Comparison of ENCODE assay signal across 8 cellular contexts in the genomic region with DNA sequence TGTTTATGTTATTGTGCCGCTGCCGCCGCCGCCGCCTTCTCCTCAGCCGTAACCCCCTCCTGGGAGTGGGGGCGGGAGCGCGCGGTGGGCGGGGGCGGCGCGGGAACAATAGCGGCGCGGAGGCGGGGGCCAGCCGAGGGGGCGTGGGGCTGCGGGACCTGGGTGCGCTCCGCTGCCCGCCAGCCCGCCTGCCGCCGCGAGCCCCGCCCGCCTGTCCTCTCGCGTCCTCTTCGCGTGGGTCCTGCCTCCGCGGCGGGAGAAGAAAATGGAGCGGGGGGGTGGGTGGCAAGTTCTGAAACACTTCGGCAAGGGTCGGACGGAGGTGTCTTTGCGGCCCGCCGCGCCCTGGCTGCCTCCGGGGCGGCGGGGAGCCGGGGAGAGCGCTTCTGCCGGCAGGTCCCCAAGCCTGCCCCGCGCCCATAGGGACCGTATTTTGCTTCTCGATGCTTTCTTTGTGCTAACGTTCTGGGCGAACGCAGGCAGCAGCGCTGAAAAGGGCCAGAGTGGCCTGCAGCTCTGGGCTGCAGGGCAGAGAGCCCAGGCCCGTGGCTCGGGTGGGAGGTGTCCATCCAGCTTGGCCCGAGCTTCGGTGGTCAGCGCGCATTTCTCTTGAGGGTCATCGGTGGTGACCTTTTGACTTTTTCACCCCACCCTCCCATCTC. TPM values are rescaled to one million over a fixed set of nuclear protein-coding genes. Genes with fewer than 3 reads are reported as not detected.
DNase-seq lines count a peak whose midpoint lies in the region; ATAC-seq lines count a peak whose summit lies in the region.

No MANE protein-coding gene starts in this region.

- H3K36me3 Mint-ChIP-seq in natural killer cell treated with Interleukin-12 subunit alpha and Interleukin-12 subunit beta and Interleukin-15 and Interleukin-18, amount 100 ng/mL, for 72 hours = peaks cover 5% of the 10 kb centered on the region

- DNase-seq in activated CD8-positive, alpha-beta memory T cell treated with anti-CD3 and anti-CD28 coated beads for 1 hour (ENCODE audit: extremely low read depth in 1 of 2, low read depth in 1 of 2) = peak; percentile 31 to 61
- no peak for DNase-seq in activated CD8-positive, alpha-beta memory T cell treated with anti-CD3 and anti-CD28 coated beads, Interleukin-2, amount 50 U/mL, for 48 hours
- DNase-seq in NCI-H2227 (lab: John Stamatoyannopoulos, UW; ENCODE audit: unreplicated experiment) = peak; percentile 80
- peak; percentile 34 for DNase-seq in activated CD8-positive, alpha-beta memory T cell treated with anti-CD3 and anti-CD28 coated beads, Interleukin-2, amount 50 U/mL, for 1 hour (ENCODE audit: extremely low read depth)
- DNase-seq in natural killer cell treated with Interleukin-12 subunit alpha and Interleukin-12 subunit beta and Interleukin-15 and Interleukin-18, amount 100 ng/mL, for 72 hours (ENCODE audit: low spot score) = peak; percentile 83
- no peak for DNase-seq in stimulated activated naive CD8-positive, alpha-beta T cell treated with anti-CD3 and anti-CD28 coated beads, Interleukin-15, amount 100 ng/mL, for 72 hours

- peak overlapping the region; percentile 92 for H3K4me3 Mint-ChIP-seq in natural killer cell treated with Interleukin-12 subunit alpha and Interleukin-12 subunit beta and Interleukin-15 and Interleukin-18, amount 100 ng/mL, for 72 hours
- peak overlapping the region; percentile 83 to 89 for H3K4me3 Mint-ChIP-seq in stimulated activated naive CD8-positive, alpha-beta T cell treated with anti-CD3 and anti-CD28 coated beads, Interleukin-15, amount 100 ng/mL, for 72 hours

- H3K27ac Mint-ChIP-seq in natural killer cell treated with Interleukin-12 subunit alpha and Interleukin-12 subunit beta and Interleukin-15 and Interleukin-18, amount 100 ng/mL, for 72 hours = peak overlapping the region; percentile 76 to 81
- peak overlapping the region in 1 of 2 donors; percentile 68 for H3K27ac Mint-ChIP-seq in stimulated activated naive CD8-positive, alpha-beta T cell treated with anti-CD3 and anti-CD28 coated beads, Interleukin-15, amount 100 ng/mL, for 72 hours

- H3K27me3 Mint-ChIP-seq in natural killer cell treated with Interleukin-12 subunit alpha and Interleukin-12 subunit beta and Interleukin-15 and Interleukin-18, amount 100 ng/mL, for 72 hours = no peaks in the 10 kb centered on the region
- H3K27me3 Mint-ChIP-seq in stimulated activated naive CD8-positive, alpha-beta T cell treated with anti-CD3 and anti-CD28 coated beads, Interleukin-15, amount 100 ng/mL, for 72 hours = no peaks in the 10 kb centered on the region

- peak; percentile 38 for ATAC-seq in HG02798 (IDR thresholded peaks at IDR 0.05; ENCODE audit: poor library complexity, unreplicated experiment)
- peak; percentile 64 for ATAC-seq in esophagus mucosa
- peak; percentile 69 to 79 for ATAC-seq in natural killer cell treated with Interleukin-12 subunit alpha and Interleukin-12 subunit beta and Interleukin-15 and Interleukin-18, amount 100 ng/mL, for 72 hours
- ATAC-seq in stimulated activated naive CD8-positive, alpha-beta T cell treated with anti-CD3 and anti-CD28 coated beads, Interleukin-15, amount 100 ng/mL, for 72 hours = peak; percentile 55

- peaks cover 13 to 36% of the 10 kb centered on the region in 2 donors for H3K4me1 Mint-ChIP-seq in natural killer cell treated with Interleukin-12 subunit alpha and Interleukin-12 subunit beta and Interleukin-15 and Interleukin-18, amount 100 ng/mL, for 72 hours (ENCODE audit: low read depth in 2 of 2)
- H3K4me1 Mint-ChIP-seq in stimulated activated naive CD8-positive, alpha-beta T cell treated with anti-CD3 and anti-CD28 coated beads, Interleukin-15, amount 100 ng/mL, for 72 hours = peaks cover 44% of the 10 kb centered on the region

- no peaks in the 10 kb centered on the region for H3K9me3 Mint-ChIP-seq in natural killer cell treated with Interleukin-12 subunit alpha and Interleukin-12 subunit beta and Interleukin-15 and Interleukin-18, amount 100 ng/mL, for 72 hours
- H3K9me3 Mint-ChIP-seq in stimulated activated naive CD8-positive, alpha-beta T cell treated with anti-CD3 and anti-CD28 coated beads, Interleukin-15, amount 100 ng/mL, for 72 hours = no peaks in the 10 kb centered on the region

RNA-seq across cellular contexts. Expression of a gene that starts 0.5 kb away (rescaled TPM):
- total RNA-seq in esophagus mucosa = 27.2 TPM
- 10 to 100 TPM; 43.1 to 79.9 TPM for total RNA-seq in natural killer cell treated with Interleukin-12 subunit alpha and Interleukin-12 subunit beta and Interleukin-15 and Interleukin-18, amount 100 ng/mL, for 72 hours

RNA-seq across cellular contexts. Expression of a gene that starts 32.5 kb away (rescaled TPM):
- not detected for total RNA-seq in esophagus mucosa
- total RNA-seq in natural killer cell treated with Interleukin-12 subunit alpha and Interleukin-12 subunit beta and Interleukin-15 and Interleukin-18, amount 100 ng/mL, for 72 hours = not detected

Comparison
In these comparisons a context has a peak if more than half of its experiments do, and no peak if none do; other contexts are left out.
1. DNase-seq: peak in activated CD8-positive, alpha-beta memory T cell treated with anti-CD3 and anti-CD28 coated beads for 1 hour (2 of 2), NCI-H2227 (single experiment), activated CD8-positive, alpha-beta memory T cell treated with anti-CD3 and anti-CD28 coated beads, Interleukin-2, amount 50 U/mL, for 1 hour (single experiment) and natural killer cell treated with Interleukin-12 subunit alpha and Interleukin-12 subunit beta and Interleukin-15 and Interleukin-18, amount 100 ng/mL, for 72 hours (single experiment); none in activated CD8-positive, alpha-beta memory T cell treated with anti-CD3 and anti-CD28 coated beads, Interleukin-2, amount 50 U/mL, for 48 hours (single experiment) and stimulated activated naive CD8-positive, alpha-beta T cell treated with anti-CD3 and anti-CD28 coated beads, Interleukin-15, amount 100 ng/mL, for 72 hours (0 of 2).
2. Peak in every context shown above with its lines, with median percentiles within 50 percentile points of each other: ATAC-seq.